Comparison of ENCODE assay signal across 28 cellular contexts in the genomic region with DNA sequence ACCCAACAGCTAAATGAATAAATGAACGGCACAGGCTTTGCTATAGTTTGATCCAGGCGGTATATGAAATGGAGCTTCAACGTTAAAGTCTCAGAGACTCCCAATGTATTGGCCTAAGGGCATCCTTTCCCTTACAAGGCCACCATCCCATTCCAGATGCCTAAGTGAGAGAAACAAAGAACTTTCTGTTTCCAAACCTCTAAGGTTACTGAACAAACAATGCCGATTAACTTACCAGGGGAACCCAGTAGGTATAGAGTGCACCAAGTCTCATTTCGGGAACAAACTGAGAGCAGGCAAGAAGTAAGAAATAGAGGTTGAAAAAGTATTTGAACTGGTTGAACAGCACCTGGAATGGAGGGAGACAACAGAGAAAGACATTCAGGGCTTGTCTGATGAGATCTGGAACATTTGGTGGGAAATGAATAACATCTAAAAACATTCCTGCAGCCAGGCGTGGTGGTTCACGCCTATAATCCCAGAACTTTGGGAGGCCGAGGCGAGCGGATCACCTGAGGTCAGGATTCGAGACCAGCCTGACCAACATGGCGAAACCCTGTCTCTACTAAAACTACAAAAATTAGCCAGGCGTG. TPM values are rescaled to one million over a fixed set of nuclear protein-coding genes. Genes with fewer than 3 reads are reported as not detected.
A peak's percentile ranks its signal among the peaks of the same experiment; 100 is the strongest.
DNase-seq lines count a peak whose midpoint lies in the region; ATAC-seq and TF ChIP-seq lines count a peak whose summit lies in the region.
"Had no signal": no experiment of that assay in that cellular context is flagged by ENCODE, and none has a peak within 500 bp of the region (broad histone marks: within the 10 kb centered on the region; RNA-seq: fewer than 3 reads in every experiment).

No MANE protein-coding gene starts in this region.

- POLR2A ChIA-PET in HEK293 (lab: Yijun Ruan, JAX) = no interaction called here

- H3K4me1 ChIP-seq in HEK293 (ENCODE audit: control insufficient read depth, insufficient read depth, low read length) (peaks cover 7% of the 10 kb centered on the region), RWPE2 (ENCODE audit: insufficient read depth, poor library complexity, severe bottlenecking) (no peaks in the 10 kb centered on the region), lower lobe of right lung (no peaks in the 10 kb centered on the region)
- H3K4me1 ChIP-seq: gastroesophageal sphincter had no signal

- TF ChIP-seq CTCF in HEK293 (tag by site-specific recombination; IDR thresholded peaks at IDR 0.05) = no peak
- TF ChIP-seq CTCF in RWPE2 (IDR thresholded peaks at IDR 0.05; ENCODE audit: poor library complexity, severe bottlenecking) = no peak
- no peak for TF ChIP-seq CTCF in lower lobe of right lung (IDR thresholded peaks at IDR 0.05)

- H3K27ac ChIP-seq in HEK293 (ENCODE audit: extremely low read depth, low read depth, low read length) (peak overlapping the region; percentile 22; the same call in 1 of the 2 replicates), RWPE2 (ENCODE audit: poor library complexity, severe bottlenecking) (no peak overlapping the region), lower lobe of right lung (no peak overlapping the region)
- H3K27ac ChIP-seq: BLaER1 treated with 17β-estradiol and CSF1 and Interleukin-3, amounts not matched to agents 10 nM and 100 nM; gastroesophageal sphincter had no signal

- CTCF ChIA-PET in HEK293 (lab: Yijun Ruan, JAX) = interaction anchor here (0.7 to 0.9 kb wide), 2 partner anchors 25 to 78 kb away, joined by 3 read pairs; no protein-coding TSS in a partner anchor

- H3K9me3 ChIP-seq in HEK293 (ENCODE audit: control insufficient read depth, insufficient read depth, low read depth, low read length) (no peaks in the 10 kb centered on the region), RWPE2 (ENCODE audit: severe bottlenecking) (no peaks in the 10 kb centered on the region), lower lobe of right lung (no peaks in the 10 kb centered on the region)
- H3K9me3 ChIP-seq: BLaER1 treated with 17β-estradiol and CSF1 and Interleukin-3, amounts not matched to agents 10 nM and 100 nM; gastroesophageal sphincter; mucosa of descending colon had no signal

- peak; percentile 80 for ATAC-seq in RWPE2 (ENCODE audit: low read depth)
- ATAC-seq in lower lobe of right lung = no peak
- ATAC-seq in HG02610 (IDR thresholded peaks at IDR 0.05; ENCODE audit: unreplicated experiment) = no peak
- ATAC-seq: activated T-helper 17 cell treated with anti-CD3 and anti-CD28 coated beads, Interleukin-2, amount 50 U/mL, for 72 hours; gastroesophageal sphincter; mucosa of descending colon; natural killer cell; stimulated activated naive B cell treated with anti-CD40 and anti-IgM and Interleukin-4, amounts not matched to agents 10 μg/mL and 1 μg/mL and 100 μg/mL, for 72 hours had no signal

- intact Hi-C loops in lower lobe of right lung (cut with DNase I) = no loop called here

- H3K36me3 ChIP-seq in HEK293 (ENCODE audit: control insufficient read depth in 2 of 2, insufficient read depth in 1 of 2, low read length in 2 of 2) = no peaks in the 10 kb centered on the region; a peak in 1 of 3 replicates
- no peaks in the 10 kb centered on the region for H3K36me3 ChIP-seq in RWPE2 (ENCODE audit: low read depth)
- peaks cover 6% of the 10 kb centered on the region for H3K36me3 ChIP-seq in lower lobe of right lung
- H3K36me3 ChIP-seq: BLaER1 treated with 17β-estradiol and CSF1 and Interleukin-3, amounts not matched to agents 10 nM and 100 nM had no signal

- H3K27me3 ChIP-seq in RWPE2 (ENCODE audit: insufficient read depth, poor library complexity, severe bottlenecking) (no peaks in the 10 kb centered on the region), lower lobe of right lung (ENCODE audit: low read depth) (no peaks in the 10 kb centered on the region)
- H3K27me3 ChIP-seq: BLaER1 treated with 17β-estradiol and CSF1 and Interleukin-3, amounts not matched to agents 10 nM and 100 nM; dorsolateral prefrontal cortex; gastroesophageal sphincter had no signal

- no peak overlapping the region for H3K4me3 ChIP-seq in HEK293 (ENCODE audit: low read depth, low read length)
- no peak overlapping the region for H3K4me3 ChIP-seq in RWPE2 (ENCODE audit: severe bottlenecking)
- H3K4me3 ChIP-seq in lower lobe of right lung = no peak overlapping the region
- H3K4me3 ChIP-seq: BLaER1 treated with 17β-estradiol and CSF1 and Interleukin-3, amounts not matched to agents 10 nM and 100 nM; dorsolateral prefrontal cortex; gastroesophageal sphincter; lung; mucosa of descending colon had no signal

- peak; percentile 63 for DNase-seq in NCI-H146 (lab: John Stamatoyannopoulos, UW)
- no peak for DNase-seq in RWPE2 (ENCODE audit: low spot score)
- DNase-seq in mesenteric fat pad (ENCODE audit: low spot score) = peak; percentile 41
- no peak for DNase-seq in GF-D8 (lab: John Stamatoyannopoulos, UW)
- DNase-seq in lower lobe of right lung = no peak
- no peak for DNase-seq in ureter (ENCODE audit: low spot score)
- DNase-seq: activated CD4-positive, alpha-beta memory T cell treated with anti-CD3 and anti-CD28 coated beads, Interleukin-2, amount 10 ng/mL, durations not matched to agents 7 days and 5 days; activated CD8-positive, alpha-beta memory T cell treated with anti-CD3 and anti-CD28 coated beads, Interleukin-2, amount 50 U/mL, for 48 hours; activated naive CD4-positive, alpha-beta T cell treated with anti-CD3 and anti-CD28 coated beads, Interleukin-2, amount 10 ng/mL, durations not matched to agents 7 days and 5 days; amniotic stem cell; DMS53; dorsolateral prefrontal cortex; HCEC 1CT; kidney glomerular epithelial cell; mucosa of descending colon; natural killer cell; NCI-H1048; NCI-H187; NCI-H774; retina; small intestine; stimulated activated naive B cell treated with anti-CD40 and anti-IgM and Interleukin-4, amounts not matched to agents 10 μg/mL and 1 μg/mL and 100 μg/mL, for 72 hours had no signal

TF ChIP-seq in HEK293, 187 proteins besides CTCF, POLR2A, EP300 and RAD21:
- TF ChIP-seq KLF10 (tag by site-specific recombination; IDR thresholded peaks at IDR 0.05) (no peak), ZNF561 (tag by site-specific recombination; IDR thresholded peaks at IDR 0.05; ENCODE audit: borderline replicate concordance) (0 out of 2 replicates have a peak, but pooled peaks have one; percentile 42)

RNA-seq across cellular contexts. Expression of a gene that starts 42.5 kb away (rescaled TPM):
- 109 TPM for total RNA-seq in mesenteric fat pad
- total RNA-seq in lower lobe of right lung = 23.1 TPM
- total RNA-seq in ureter = 64.5 TPM

Comparison
In these comparisons a context has a peak if more than half of its experiments do, and no peak if none do; other contexts are left out.
1. DNase-seq: peak in NCI-H146 (single experiment) and mesenteric fat pad (single experiment); none in RWPE2 (single experiment), GF-D8 (single experiment), lower lobe of right lung (single experiment) and ureter (single experiment).